Comparison of ENCODE assay signal across 12 cellular contexts in the genomic region with DNA sequence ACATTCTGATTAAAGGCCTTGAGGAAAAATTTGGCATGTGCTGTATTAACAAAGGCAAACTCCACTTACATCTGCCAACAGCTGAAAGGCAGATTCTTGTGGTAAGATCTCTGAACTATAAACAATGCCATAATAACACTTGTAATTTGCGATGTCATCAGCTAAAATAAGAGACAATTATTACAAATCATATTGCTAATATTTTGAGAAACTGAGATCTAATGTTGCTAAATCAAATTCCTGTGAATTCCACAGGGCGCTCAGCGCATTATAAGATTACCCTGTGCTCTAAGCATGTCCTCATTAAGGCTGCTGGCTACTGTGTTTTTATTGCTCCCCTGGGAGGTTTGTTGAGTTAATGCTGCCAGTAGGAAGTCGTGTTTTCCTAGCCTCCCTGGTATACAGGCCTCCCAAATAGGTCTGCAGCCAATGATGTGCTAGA.
A peak's percentile ranks its signal among the peaks of the same experiment; 100 is the strongest.
DNase-seq lines count a peak whose midpoint lies in the region; TF ChIP-seq lines count a peak whose summit lies in the region.
"Had no signal": no experiment of that assay in that cellular context is flagged by ENCODE, and none has a peak within 500 bp of the region (broad histone marks: within the 10 kb centered on the region; RNA-seq: fewer than 3 reads in every experiment).

No MANE protein-coding gene starts in this region.

- H3K27me3 Mint-ChIP-seq in HFFc6 (ENCODE audit: insufficient read depth): peaks cover 2% of the 10 kb centered on the region
- H3K27me3 Mint-ChIP-seq: CD4-positive, CD25-positive, alpha-beta regulatory T cell had no signal

- H3K4me3 Mint-ChIP-seq in HFFc6: no peak overlapping the region
- H3K4me3 Mint-ChIP-seq: CD4-positive, CD25-positive, alpha-beta regulatory T cell had no signal

- no peak overlapping the region for H3K27ac Mint-ChIP-seq in HFFc6
- H3K27ac Mint-ChIP-seq: CD4-positive, CD25-positive, alpha-beta regulatory T cell had no signal

- no peaks in the 10 kb centered on the region for H3K36me3 Mint-ChIP-seq in HFFc6 (ENCODE audit: low read depth)
- H3K36me3 Mint-ChIP-seq: CD4-positive, CD25-positive, alpha-beta regulatory T cell had no signal

- no peak overlapping the region for H3K4me3 ChIP-seq in fibroblast of villous mesenchyme (ENCODE audit: low read depth, low read length)
- H3K4me3 ChIP-seq: colonic mucosa had no signal

- TF ChIP-seq CTCF in HFFc6 (IDR thresholded peaks at IDR 0.05) (no peak), fibroblast of villous mesenchyme (IDR thresholded peaks at IDR 0.05; ENCODE audit: insufficient read depth, low read depth, low read length) (no peak)

- no peaks in the 10 kb centered on the region for H3K9me3 Mint-ChIP-seq in HFFc6

- DNase-seq in AG20443 (ENCODE audit: low spot score) (peak; percentile 51), HFFc6 (peak; percentile 33), NCI-H526 treated with DMSO at 0.1 percent for 48 hours (lab: John Stamatoyannopoulos, UW) (peak; percentile 59), fibroblast of villous mesenchyme (ENCODE audit: low read depth) (peak; percentile 84), SHP77 (lab: John Stamatoyannopoulos, UW) (no peak), NOMO-1 treated with DMSO at 0.1 percent for 48 hours (lab: John Stamatoyannopoulos, UW; ENCODE audit: unreplicated experiment) (no peak), AG08396 (ENCODE audit: low spot score) (no peak), RKO (ENCODE audit: low spot score) (no peak)
- DNase-seq: CD4-positive, CD25-positive, alpha-beta regulatory T cell; colonic mucosa; posterior cingulate gyrus; substantia nigra had no signal

- H3K4me1 Mint-ChIP-seq in HFFc6 (ENCODE audit: low read depth): peaks cover 16% of the 10 kb centered on the region
- H3K4me1 Mint-ChIP-seq: CD4-positive, CD25-positive, alpha-beta regulatory T cell had no signal

Comparison
In these comparisons a context has a peak if more than half of its experiments do, and no peak if none do; other contexts are left out.
1. DNase-seq: peak in AG20443 (single experiment), HFFc6 (single experiment), NCI-H526 treated with DMSO at 0.1 percent for 48 hours (single experiment) and fibroblast of villous mesenchyme (single experiment); none in SHP77 (0 of 2), NOMO-1 treated with DMSO at 0.1 percent for 48 hours (single experiment), AG08396 (single experiment) and RKO (single experiment).